8 cellular contexts compared by ENCODE assay signal in the genomic region with DNA sequence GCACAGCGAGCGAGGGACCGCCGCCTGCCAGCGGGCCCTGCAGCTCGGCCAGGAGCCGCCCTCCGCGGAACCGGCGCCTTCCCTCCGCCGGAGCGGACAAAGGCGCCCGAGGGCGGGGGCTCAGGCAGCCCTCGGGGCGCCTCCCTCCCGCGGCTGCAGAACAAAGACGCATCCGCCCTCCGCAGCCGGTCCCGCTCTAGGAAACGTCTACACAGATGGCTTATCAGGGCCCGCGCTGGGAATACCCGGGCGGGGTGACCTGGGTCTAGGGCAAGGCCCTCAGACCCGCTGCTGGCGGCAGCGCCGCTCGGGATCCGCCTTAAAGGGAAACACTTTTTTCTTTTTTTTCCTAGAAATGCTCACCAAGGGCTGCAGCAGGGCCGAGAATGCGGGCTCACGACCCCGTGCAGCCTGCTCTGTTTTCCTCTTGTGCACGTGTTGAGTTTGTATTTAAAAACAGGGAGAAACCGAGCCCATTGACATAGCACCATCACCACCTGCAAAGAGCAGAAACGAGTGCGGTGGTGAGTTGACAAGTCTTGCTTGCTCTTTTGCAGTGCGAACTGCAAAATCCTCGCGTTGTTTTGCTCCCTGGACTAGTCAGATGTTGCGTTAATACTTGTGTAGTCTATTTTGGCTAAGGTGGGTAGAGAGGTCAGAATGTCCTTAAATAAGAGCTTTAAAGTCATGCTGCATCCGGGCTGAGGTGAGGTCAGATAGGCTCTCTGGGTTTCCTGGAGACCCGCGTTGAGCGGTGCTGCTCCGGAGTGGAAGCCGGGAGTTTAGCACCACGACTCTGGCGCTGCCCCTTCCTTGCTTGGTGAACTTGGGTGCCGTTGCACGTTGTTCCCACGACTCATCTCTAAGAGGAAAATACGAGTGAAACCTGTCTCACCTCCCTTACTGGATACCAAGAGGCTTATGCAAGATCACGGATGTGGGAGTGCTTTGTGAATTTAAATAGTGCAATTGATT. TPM values are rescaled to one million over a fixed set of nuclear protein-coding genes. Genes with fewer than 3 reads are reported as not detected.
DNase-seq lines count a peak whose midpoint lies in the region; ATAC-seq, FAIRE-seq and TF ChIP-seq lines count a peak whose summit lies in the region.

No MANE protein-coding gene starts in this region.

- intact Hi-C loops in transverse colon (cut with DNase I; ENCODE audit: low total_unique reads) = loop anchor here (5.0 kb wide), 1 partner anchor 71 kb away; no protein-coding TSS in a partner anchor

- H3K27ac ChIP-seq in Peyer's patch (peak overlapping the region; percentile 70 to 96 (median 75)), neutrophil (peak overlapping the region; percentile 81), transverse colon (peak overlapping the region; percentile 94 to 98 (median 96))

- WGBS in transverse colon (ENCODE audit: low coverage in 1 of 2), 2 donors = 2 to 11% methylated on average over 3 to 61 of the region's 62 CpGs

- TF ChIP-seq CTCF in Peyer's patch (IDR thresholded peaks at IDR 0.05) (peak in 1 of 6 experiments; percentile 1), neutrophil (IDR thresholded peaks at IDR 0.05) (no peak), transverse colon (IDR thresholded peaks at IDR 0.05) (peak in 1 of 5 experiments; percentile 14)

- FAIRE-seq in frontal cortex (lab: Jason Lieb, UNC) = no peak

- TF ChIP-seq POLR2A in Peyer's patch (IDR thresholded peaks at IDR 0.05) = no peak
- TF ChIP-seq POLR2A in transverse colon (IDR thresholded peaks at IDR 0.05) = no peak

- no peaks in the 10 kb centered on the region for H3K9me3 ChIP-seq in Peyer's patch
- H3K9me3 ChIP-seq in neutrophil = no peaks in the 10 kb centered on the region
- H3K9me3 ChIP-seq in transverse colon = no peaks in the 10 kb centered on the region

- peak overlapping the region; percentile 67 to 88 (median 74) for H3K4me3 ChIP-seq in Peyer's patch
- H3K4me3 ChIP-seq in neutrophil (ENCODE audit: low read depth in 1 of 2, low read length in 1 of 2) = peak overlapping the region; percentile 74 to 81
- H3K4me3 ChIP-seq in transverse colon = peak overlapping the region; percentile 56 to 85 (median 70)

- DNase-seq in CMK (ENCODE audit: low read depth) = peak; percentile 39
- peak; percentile 47 for DNase-seq in HT1080 (ENCODE audit: low read depth)
- DNase-seq in Peyer's patch = peak; percentile 60 to 83 (median 81)
- DNase-seq in activated effector memory CD4-positive, alpha-beta T cell treated with anti-CD3 and anti-CD28 coated beads, Interleukin-2, amount 50 U/mL, for 16 hours = peak; percentile 85
- DNase-seq in frontal cortex (ENCODE audit: low spot score in 2 of 2) = peak; percentile 64 to 68
- DNase-seq in transverse colon = peak; percentile 69

- no peaks in the 10 kb centered on the region for H3K27me3 ChIP-seq in Peyer's patch
- H3K27me3 ChIP-seq in neutrophil = no peaks in the 10 kb centered on the region
- peaks cover 9% of the 10 kb centered on the region for H3K27me3 ChIP-seq in transverse colon

- peaks cover 0 to 12% (median 4%) of the 10 kb centered on the region in 4 donors for H3K4me1 ChIP-seq in Peyer's patch
- peaks cover 31 to 55% of the 10 kb centered on the region in 2 experiments for H3K4me1 ChIP-seq in neutrophil (ENCODE audit: control insufficient read depth in 1 of 2, insufficient read depth in 1 of 2, low read depth in 1 of 2, low read length in 1 of 2)
- H3K4me1 ChIP-seq in transverse colon = peaks cover 6 to 23% (median 13%) of the 10 kb centered on the region in 4 donors

- in situ Hi-C loops in transverse colon (cut with MboI; ENCODE audit: low pct_ligation_motif_present in 1 of 4, low pct_unique_long_range_greater_than_20kb in 1 of 4, low sequenced_read_pairs in 3 of 4) = loop anchor here in 1 of 4 donors (25.0 kb wide), 1 partner anchor 359 kb away; a partner anchor contains a TSS

- H3K36me3 ChIP-seq in Peyer's patch (no peaks in the 10 kb centered on the region), neutrophil (no peaks in the 10 kb centered on the region), transverse colon (no peaks in the 10 kb centered on the region)

- ATAC-seq in GM21381 (IDR thresholded peaks at IDR 0.05; ENCODE audit: unreplicated experiment) = peak; percentile 22

- no peak for TF ChIP-seq EP300 in transverse colon (IDR thresholded peaks at IDR 0.05; ENCODE audit: low read depth)

RNA-seq across cellular contexts. Expression of a gene that starts 1.1 kb away (rescaled TPM):
- total RNA-seq in HT1080 (2014; rRNA removed; shearing (Covaris generic)) = 3.2 and 5.8 TPM in 2 replicates
- polyA plus RNA-seq in HT1080 (2015; cell fraction: cytosol; rRNA removed) = 9.1 and 11.5 TPM in 2 replicates
- 9.3 and 10.4 TPM in 2 replicates for polyA plus RNA-seq in HT1080 (2015; cell fraction: nucleus; rRNA removed)
- total RNA-seq in Peyer's patch (100 to 1,000 TPM in 1 of 4 donors, 10 to 100 TPM in 3; 12.1 to 116 (median 26.4) TPM), frontal cortex (24.9 TPM), transverse colon (10 to 100 TPM in 3 of 4 donors, 1 to 10 TPM in 1; 9.6 to 41.1 (median 15.4) TPM)

RNA-seq across cellular contexts. Expression of a gene that starts 41.7 kb away (rescaled TPM):
- total RNA-seq in HT1080 (2014; rRNA removed; shearing (Covaris generic)) = 0.07 and 0.19 TPM in 2 replicates
- polyA plus RNA-seq in HT1080 (2015; cell fraction: cytosol; rRNA removed) = 0.14 TPM in 2 replicates
- polyA plus RNA-seq in HT1080 (2015; cell fraction: nucleus; rRNA removed) = 0.17 and 0.23 TPM in 2 replicates
- 1 to 10 TPM in 3 of 4 donors, not detected in 1; 1.1 to 1.5 (median 1.1) TPM for total RNA-seq in Peyer's patch
- 0.82 TPM for total RNA-seq in frontal cortex
- total RNA-seq in transverse colon = 1 to 10 TPM in 2 of 4 donors, under 1 TPM in 1, not detected in 1; 0.95 to 1.2 (median 1.2) TPM

Comparison
In these comparisons a context has a peak if more than half of its experiments do, and no peak if none do; other contexts are left out.
1. Peak in every context shown above with its lines: DNase-seq, ATAC-seq, H3K4me3 ChIP-seq and H3K27ac ChIP-seq.